2 cellular contexts compared by ENCODE assay signal in genomic region chrX:100870527-100870926, GRCh38.
TF ChIP-seq lines count a peak whose summit lies in the region.

No MANE protein-coding gene starts in this region.

TF ChIP-seq in A549, 52 proteins besides CTCF, POLR2A, EP300 and RAD21:
- TF ChIP-seq, protein P1, sequence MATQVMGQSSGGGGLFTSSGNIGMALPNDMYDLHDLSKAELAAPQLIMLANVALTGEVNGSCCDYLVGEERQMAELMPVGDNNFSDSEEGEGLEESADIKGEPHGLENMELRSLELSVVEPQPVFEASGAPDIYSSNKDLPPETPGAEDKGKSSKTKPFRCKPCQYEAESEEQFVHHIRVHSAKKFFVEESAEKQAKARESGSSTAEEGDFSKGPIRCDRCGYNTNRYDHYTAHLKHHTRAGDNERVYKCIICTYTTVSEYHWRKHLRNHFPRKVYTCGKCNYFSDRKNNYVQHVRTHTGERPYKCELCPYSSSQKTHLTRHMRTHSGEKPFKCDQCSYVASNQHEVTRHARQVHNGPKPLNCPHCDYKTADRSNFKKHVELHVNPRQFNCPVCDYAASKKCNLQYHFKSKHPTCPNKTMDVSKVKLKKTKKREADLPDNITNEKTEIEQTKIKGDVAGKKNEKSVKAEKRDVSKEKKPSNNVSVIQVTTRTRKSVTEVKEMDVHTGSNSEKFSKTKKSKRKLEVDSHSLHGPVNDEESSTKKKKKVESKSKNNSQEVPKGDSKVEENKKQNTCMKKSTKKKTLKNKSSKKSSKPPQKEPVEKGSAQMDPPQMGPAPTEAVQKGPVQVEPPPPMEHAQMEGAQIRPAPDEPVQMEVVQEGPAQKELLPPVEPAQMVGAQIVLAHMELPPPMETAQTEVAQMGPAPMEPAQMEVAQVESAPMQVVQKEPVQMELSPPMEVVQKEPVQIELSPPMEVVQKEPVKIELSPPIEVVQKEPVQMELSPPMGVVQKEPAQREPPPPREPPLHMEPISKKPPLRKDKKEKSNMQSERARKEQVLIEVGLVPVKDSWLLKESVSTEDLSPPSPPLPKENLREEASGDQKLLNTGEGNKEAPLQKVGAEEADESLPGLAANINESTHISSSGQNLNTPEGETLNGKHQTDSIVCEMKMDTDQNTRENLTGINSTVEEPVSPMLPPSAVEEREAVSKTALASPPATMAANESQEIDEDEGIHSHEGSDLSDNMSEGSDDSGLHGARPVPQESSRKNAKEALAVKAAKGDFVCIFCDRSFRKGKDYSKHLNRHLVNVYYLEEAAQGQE (IDR thresholded peaks at IDR 0.05) = no peak

TF ChIP-seq in GM23338, 12 proteins besides CTCF, POLR2A, EP300 and RAD21:
- TF ChIP-seq, protein P1 (IDR thresholded peaks at IDR 0.05; ENCODE audit: unreplicated experiment) = no peak
- TF ChIP-seq EZH2phosphoT487 (IDR thresholded peaks at IDR 0.05; ENCODE audit: unreplicated experiment) (no peak), POLR2AphosphoS5 (IDR thresholded peaks at IDR 0.05; ENCODE audit: low read depth) (no peak), EZH2 (IDR thresholded peaks at IDR 0.05; ENCODE audit: low read depth, unreplicated experiment) (no peak), ZNF462 (CRISPR knock-in tag; IDR thresholded peaks at IDR 0.05) (no peak), ZNF331 (CRISPR knock-in tag; IDR thresholded peaks at IDR 0.05; ENCODE audit: low read depth) (no peak), CREB1 (CRISPR knock-in tag; IDR thresholded peaks at IDR 0.05; ENCODE audit: low read depth) (no peak), NANOG (IDR thresholded peaks at IDR 0.05; ENCODE audit: borderline replicate concordance) (no peak), ZNF114 (CRISPR knock-in tag; IDR thresholded peaks at IDR 0.05) (no peak), JUNB (IDR thresholded peaks at IDR 0.05; ENCODE audit: unreplicated experiment) (no peak), STAT1 (IDR thresholded peaks at IDR 0.05; ENCODE audit: unreplicated experiment) (no peak)
- TF ChIP-seq, protein P2, sequence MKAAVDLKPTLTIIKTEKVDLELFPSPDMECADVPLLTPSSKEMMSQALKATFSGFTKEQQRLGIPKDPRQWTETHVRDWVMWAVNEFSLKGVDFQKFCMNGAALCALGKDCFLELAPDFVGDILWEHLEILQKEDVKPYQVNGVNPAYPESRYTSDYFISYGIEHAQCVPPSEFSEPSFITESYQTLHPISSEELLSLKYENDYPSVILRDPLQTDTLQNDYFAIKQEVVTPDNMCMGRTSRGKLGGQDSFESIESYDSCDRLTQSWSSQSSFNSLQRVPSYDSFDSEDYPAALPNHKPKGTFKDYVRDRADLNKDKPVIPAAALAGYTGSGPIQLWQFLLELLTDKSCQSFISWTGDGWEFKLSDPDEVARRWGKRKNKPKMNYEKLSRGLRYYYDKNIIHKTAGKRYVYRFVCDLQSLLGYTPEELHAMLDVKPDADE (IDR thresholded peaks at IDR 0.05) = no peak
TF ChIP-seq in GM23338: peak in this region for 0.
